In genomic region chr10:47892494-47893261, GRCh38 we compare ENCODE assay signal across 12 cellular contexts. TPM values are rescaled to one million over a fixed set of nuclear protein-coding genes. Genes with fewer than 3 reads are reported as not detected.
"Had no signal": no experiment of that assay in that cellular context is flagged by ENCODE, and none has a peak within 500 bp of the region (broad histone marks: within the 10 kb centered on the region; RNA-seq: fewer than 3 reads in every experiment).

No MANE protein-coding gene starts in this region.

RNA-seq across cellular contexts. Expression of gene NPY4R2, which starts 25.8 kb away (rescaled TPM):
- total RNA-seq: activated CD4-positive, alpha-beta T cell treated with anti-CD3 and anti-CD28 coated beads, Interleukin-2, amount 10 ng/mL, durations not matched to agents 24 days and 14 days; activated CD8-positive, alpha-beta memory T cell treated with anti-CD3 and anti-CD28 coated beads for 36 hours; activated CD8-positive, alpha-beta T cell treated with anti-CD3 and anti-CD28 coated beads for 36 hours; activated naive CD8-positive, alpha-beta T cell treated with anti-CD3 and anti-CD28 coated beads for 36 hours; activated T-cell treated with anti-CD3 and anti-CD28 coated beads, Interleukin-2, amount 50 U/mL, for 72 hours; activated T-helper 17 cell treated with anti-CD3 and anti-CD28 coated beads, Interleukin-2, amount 50 U/mL, for 72 hours; ascending aorta; LHCN-M2; NCI-H460; Right ventricle myocardium superior; T-helper 1 cell treated with Interleukin-12 subunit alpha and Interleukin-12 subunit beta and Interleukin-4 antibody, amounts not matched to agents 30 ng/mL and 1 ng/mL, for 36 hours; T-helper 2 cell treated with Interferon-gamma antibody and Interleukin-4, amounts not matched to agents 100 ng/mL and 5 ng/mL, for 36 hours had no signal
